Comparison of ENCODE assay signal across 9 cellular contexts in genomic region chr10:117226813-117227451, GRCh38. TPM values are rescaled to one million over a fixed set of nuclear protein-coding genes. Genes with fewer than 3 reads are reported as not detected.
DNase-seq lines count a peak whose midpoint lies in the region; ATAC-seq and TF ChIP-seq lines count a peak whose summit lies in the region.
"Had no signal": no experiment of that assay in that cellular context is flagged by ENCODE, and none has a peak within 500 bp of the region (broad histone marks: within the 10 kb centered on the region; RNA-seq: fewer than 3 reads in every experiment).

No MANE protein-coding gene starts in this region.

- H3K9me3 ChIP-seq in RWPE2 (ENCODE audit: severe bottlenecking) = no peaks in the 10 kb centered on the region
- H3K9me3 ChIP-seq in sigmoid colon = no peaks in the 10 kb centered on the region

- intact Hi-C loops in sigmoid colon (cut with DNase I) = no loop called here

- peaks cover 19% of the 10 kb centered on the region for H3K9me3 Mint-ChIP-seq in glutamatergic neuron (ENCODE audit: unreplicated experiment)

- no peak for TF ChIP-seq POLR2A in sigmoid colon (IDR thresholded peaks at IDR 0.05)

- H3K36me3 Mint-ChIP-seq in glutamatergic neuron (ENCODE audit: unreplicated experiment) = peaks cover 18% of the 10 kb centered on the region

- H3K27ac Mint-ChIP-seq in glutamatergic neuron (ENCODE audit: unreplicated experiment) = no peak overlapping the region

- H3K27me3 ChIP-seq in RWPE2 (ENCODE audit: insufficient read depth, poor library complexity, severe bottlenecking) (peaks cover 11% of the 10 kb centered on the region), sigmoid colon (peaks cover 0 to 11% (median 0%) of the 10 kb centered on the region in 3 donors)

- DNase-seq in EL (peak; percentile 36), RWPE2 (ENCODE audit: low spot score) (no peak), glutamatergic neuron (peak; percentile 36), substantia nigra (lab: John Stamatoyannopoulos, UW) (no peak), sigmoid colon (no peak)

- H3K4me1 ChIP-seq in RWPE2 (ENCODE audit: insufficient read depth, poor library complexity, severe bottlenecking) (no peaks in the 10 kb centered on the region), sigmoid colon (no peaks in the 10 kb centered on the region)

- no peak overlapping the region for H3K27ac ChIP-seq in RWPE2 (ENCODE audit: poor library complexity, severe bottlenecking)
- no peak overlapping the region for H3K27ac ChIP-seq in substantia nigra (ENCODE audit: low read depth, low read length, poor library complexity, severe bottlenecking)
- no peak overlapping the region for H3K27ac ChIP-seq in sigmoid colon

- peak; percentile 43 for TF ChIP-seq CTCF in RWPE2 (IDR thresholded peaks at IDR 0.05; ENCODE audit: poor library complexity, severe bottlenecking)
- no peak for TF ChIP-seq CTCF in glutamatergic neuron (IDR thresholded peaks at IDR 0.05; ENCODE audit: partially characterized antibody, unreplicated experiment)
- no peak for TF ChIP-seq CTCF in sigmoid colon (IDR thresholded peaks at IDR 0.05)

- WGBS in sigmoid colon, 2 donors = 18 to 34% methylated on average over 10 of the region's 10 CpGs

- H3K4me1 Mint-ChIP-seq in glutamatergic neuron (ENCODE audit: low read depth, unreplicated experiment) = peaks cover 23% of the 10 kb centered on the region

- ATAC-seq in HG02642 (IDR thresholded peaks at IDR 0.05; ENCODE audit: poor library complexity, unreplicated experiment) (peak; percentile 52), RWPE2 (ENCODE audit: low read depth) (peak; percentile 23; the same call in 1 of the 3 replicates), HG02571 (IDR thresholded peaks at IDR 0.05; ENCODE audit: unreplicated experiment) (no peak), HG02870 (IDR thresholded peaks at IDR 0.05; ENCODE audit: unreplicated experiment) (no peak)

- H3K36me3 ChIP-seq in RWPE2 (ENCODE audit: low read depth) (no peaks in the 10 kb centered on the region), sigmoid colon (no peaks in the 10 kb centered on the region)

- H3K4me3 ChIP-seq in RWPE2 (ENCODE audit: severe bottlenecking) (no peak overlapping the region), sigmoid colon (no peak overlapping the region)

- H3K27me3 Mint-ChIP-seq in glutamatergic neuron (ENCODE audit: unreplicated experiment) = peaks cover 17% of the 10 kb centered on the region

- H3K4me3 Mint-ChIP-seq in glutamatergic neuron (ENCODE audit: unreplicated experiment) = no peak overlapping the region

- TF ChIP-seq EP300 in sigmoid colon (IDR thresholded peaks at IDR 0.05) = no peak

RNA-seq across cellular contexts. Expression of gene SLC18A2, which starts 14.0 kb away (rescaled TPM):
- total RNA-seq in glutamatergic neuron (ENCODE audit: unreplicated experiment) = 12.0 TPM
- 1 to 10 TPM in 1 of 4 donors, under 1 TPM in 3; 0.54 to 1.4 (median 0.77) TPM for total RNA-seq in sigmoid colon
- polyA plus RNA-seq in sigmoid colon = under 1 TPM; 0.23 to 0.60 (median 0.25) TPM

RNA-seq across cellular contexts. Expression of gene KCNK18, which starts 29.6 kb away (rescaled TPM):
- not detected for total RNA-seq in glutamatergic neuron (ENCODE audit: unreplicated experiment)
- total RNA-seq in sigmoid colon = not detected
- not detected for polyA plus RNA-seq in sigmoid colon
- total RNA-seq: temporal lobe had no signal

Comparison
In these comparisons a context has a peak if more than half of its experiments do, and no peak if none do; other contexts are left out.
1. DNase-seq: peak in EL (single experiment) and glutamatergic neuron (single experiment); none in RWPE2 (single experiment), substantia nigra (0 of 49) and sigmoid colon (single experiment).
2. ATAC-seq: peak in HG02642 (single experiment) and RWPE2 (single experiment); none in HG02571 (single experiment) and HG02870 (single experiment).